In the genomic region with DNA sequence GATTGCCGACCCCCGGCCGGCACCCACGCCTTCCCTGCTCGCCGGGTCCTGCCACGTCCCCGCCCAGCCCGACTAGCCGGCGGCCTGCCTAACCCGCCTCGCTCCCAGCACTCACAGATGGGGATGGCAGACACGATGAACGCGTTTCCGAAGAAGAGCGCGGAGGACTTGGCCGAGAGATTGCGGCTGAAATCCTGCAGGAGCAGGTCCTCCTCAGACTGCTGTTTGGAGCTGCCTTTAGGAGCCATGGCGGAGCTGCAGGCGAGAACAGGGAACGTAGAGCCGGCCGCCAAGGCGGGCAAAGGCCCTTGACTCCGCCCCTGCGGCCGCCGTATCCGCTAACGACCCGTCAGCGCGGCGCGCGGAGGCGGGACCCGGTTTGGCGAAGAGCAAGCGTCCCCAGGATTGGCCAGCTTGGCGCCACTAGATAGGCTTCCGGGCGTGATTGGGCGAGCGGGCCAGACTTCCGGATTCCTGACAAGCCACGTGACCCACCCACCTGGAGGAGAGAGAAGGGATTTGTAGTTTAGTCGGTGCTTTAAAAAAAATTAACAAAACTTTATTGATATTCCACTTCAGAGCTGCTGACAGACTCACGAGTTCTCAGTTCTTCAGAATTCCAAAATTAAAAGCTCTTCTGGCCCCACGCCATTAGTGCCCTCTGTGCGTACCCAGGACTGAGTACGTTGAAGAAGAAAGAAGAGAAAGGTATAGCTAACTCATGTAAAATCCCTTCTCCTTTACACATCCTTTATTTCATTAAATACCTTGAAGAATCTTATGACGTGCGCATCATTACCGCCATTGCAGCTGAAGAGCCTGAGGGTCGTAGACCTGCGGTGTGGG, we compare ENCODE assay signal across 1 cellular context.
TF ChIP-seq lines count a peak whose summit lies in the region.

Gene SSR3 (minus strand): TSS at position 276 of the 846 bp plus-strand sequence. CDS start 28 bp downstream, at position 248.

TF ChIP-seq in K562, 482 proteins besides CTCF, POLR2A, EP300 and RAD21 (continued from another document and continues in another):
- TF ChIP-seq JUND (IDR thresholded peaks at IDR 0.05; ENCODE audit: borderline replicate concordance, low read depth, low read length) (no peak; the same call in none of the 2 replicates), JUND (tag; IDR thresholded peaks at IDR 0.05; ENCODE audit: borderline replicate concordance, low read depth, low read length) (peak; percentile 21; the same call in 1 of the 3 replicates), SLC30A9 (CRISPR knock-in tag; IDR thresholded peaks at IDR 0.05) (no peak), CREB3 (tag; conservative IDR thresholded peaks at IDR 0.05; ENCODE audit: low read depth) (0 out of 2 replicates have a peak, but pooled peaks have one; percentile 43), PRPF4 (IDR thresholded peaks at IDR 0.05; ENCODE audit: insufficient read depth, low read depth, low read length, poor library complexity, severe bottlenecking) (no peak), HNRNPLL (IDR thresholded peaks at IDR 0.05; ENCODE audit: low read depth, low read length, poor library complexity, severe bottlenecking) (peak; percentile 91), HCFC1 (IDR thresholded peaks at IDR 0.05; ENCODE audit: low read depth, low read length) (peak; percentile 93), ELF4 (CRISPR knock-in tag; IDR thresholded peaks at IDR 0.05) (peak; percentile 92), SNAPC5 (CRISPR knock-in tag; IDR thresholded peaks at IDR 0.05) (no peak), NR2C1 (IDR thresholded peaks at IDR 0.05) (peak; percentile 44; the same call in 1 of the 2 replicates), NR2C1 (tag; IDR thresholded peaks at IDR 0.05) (0 out of 2 replicates have a peak, but pooled peaks have one; percentile 40), TRIM28 (IDR thresholded peaks at IDR 0.05) (no peak), TGIF2 (CRISPR knock-in tag; IDR thresholded peaks at IDR 0.05) (no peak), ZBTB12 (CRISPR knock-in tag; IDR thresholded peaks at IDR 0.05) (peak; percentile 65), TSC22D4 (tag; IDR thresholded peaks at IDR 0.05) (no peak), CHAMP1 (IDR thresholded peaks at IDR 0.05) (peak; percentile 95), TEAD2 (tag; IDR thresholded peaks at IDR 0.05) (peak; percentile 98), FOXK1 (CRISPR knock-in tag; IDR thresholded peaks at IDR 0.05; ENCODE audit: borderline replicate concordance) (no peak), GABPB1 (CRISPR knock-in tag; IDR thresholded peaks at IDR 0.05) (peak; percentile 89), HMGXB4 (CRISPR knock-in tag; IDR thresholded peaks at IDR 0.05) (0 out of 2 replicates have a peak, but pooled peaks have one; percentile 24), SIN3A (IDR thresholded peaks at IDR 0.05; ENCODE audit: borderline replicate concordance in 2 of 2, control insufficient read depth in 1 of 2, low read depth in 2 of 2, low read length in 2 of 2) (peak; percentile 54 to 74; a peak in 2 of 4 replicates), SUPT5H (IDR thresholded peaks at IDR 0.05) (peak; percentile 94), POLR2AphosphoS2 (IDR thresholded peaks at IDR 0.05; ENCODE audit: low read length) (peak; percentile 55; the same call in 1 of the 2 replicates), POLR2AphosphoS5 (IDR thresholded peaks at IDR 0.05; ENCODE audit: control insufficient read depth, insufficient read depth, low read depth, low read length) (peak; percentile 95), ZNF143 (CRISPR knock-in tag; IDR thresholded peaks at IDR 0.05) (peak; percentile 81), TFE3 (CRISPR knock-in tag; IDR thresholded peaks at IDR 0.05) (peak; percentile 98), KDM1A (IDR thresholded peaks at IDR 0.05) (no peak), MYNN (IDR thresholded peaks at IDR 0.05) (0 out of 2 replicates have a peak, but pooled peaks have one; percentile 31), MYNN (CRISPR knock-in tag; IDR thresholded peaks at IDR 0.05) (no peak), PML (IDR thresholded peaks at IDR 0.05; ENCODE audit: low read length) (peak; percentile 88; the same call in 1 of the 2 replicates), PCBP1 (IDR thresholded peaks at IDR 0.05; ENCODE audit: low read depth, low read length, poor library complexity, severe bottlenecking) (peak; percentile 55), ZNF583 (CRISPR knock-in tag; IDR thresholded peaks at IDR 0.05) (no peak), ZNF324 (CRISPR knock-in tag; IDR thresholded peaks at IDR 0.05) (no peak), HDGF (IDR thresholded peaks at IDR 0.05) (no peak), NONO (IDR thresholded peaks at IDR 0.05; ENCODE audit: low read depth in 2 of 2, low read length in 1 of 2) (no peak)
- TF ChIP-seq, protein P1, sequence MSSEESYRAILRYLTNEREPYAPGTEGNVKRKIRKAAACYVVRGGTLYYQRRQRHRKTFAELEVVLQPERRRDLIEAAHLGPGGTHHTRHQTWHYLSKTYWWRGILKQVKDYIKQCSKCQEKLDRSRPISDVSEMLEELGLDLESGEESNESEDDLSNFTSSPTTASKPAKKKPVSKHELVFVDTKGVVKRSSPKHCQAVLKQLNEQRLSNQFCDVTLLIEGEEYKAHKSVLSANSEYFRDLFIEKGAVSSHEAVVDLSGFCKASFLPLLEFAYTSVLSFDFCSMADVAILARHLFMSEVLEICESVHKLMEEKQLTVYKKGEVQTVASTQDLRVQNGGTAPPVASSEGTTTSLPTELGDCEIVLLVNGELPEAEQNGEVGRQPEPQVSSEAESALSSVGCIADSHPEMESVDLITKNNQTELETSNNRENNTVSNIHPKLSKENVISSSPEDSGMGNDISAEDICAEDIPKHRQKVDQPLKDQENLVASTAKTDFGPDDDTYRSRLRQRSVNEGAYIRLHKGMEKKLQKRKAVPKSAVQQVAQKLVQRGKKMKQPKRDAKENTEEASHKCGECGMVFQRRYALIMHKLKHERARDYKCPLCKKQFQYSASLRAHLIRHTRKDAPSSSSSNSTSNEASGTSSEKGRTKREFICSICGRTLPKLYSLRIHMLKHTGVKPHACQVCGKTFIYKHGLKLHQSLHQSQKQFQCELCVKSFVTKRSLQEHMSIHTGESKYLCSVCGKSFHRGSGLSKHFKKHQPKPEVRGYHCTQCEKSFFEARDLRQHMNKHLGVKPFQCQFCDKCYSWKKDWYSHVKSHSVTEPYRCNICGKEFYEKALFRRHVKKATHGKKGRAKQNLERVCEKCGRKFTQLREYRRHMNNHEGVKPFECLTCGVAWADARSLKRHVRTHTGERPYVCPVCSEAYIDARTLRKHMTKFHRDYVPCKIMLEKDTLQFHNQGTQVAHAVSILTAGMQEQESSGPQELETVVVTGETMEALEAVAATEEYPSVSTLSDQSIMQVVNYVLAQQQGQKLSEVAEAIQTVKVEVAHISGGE (CRISPR knock-in tag; IDR thresholded peaks at IDR 0.05): peak in 1 of 3 experiments; percentile 10; a peak in 1 of 6 replicates
- TF ChIP-seq, protein P2, sequence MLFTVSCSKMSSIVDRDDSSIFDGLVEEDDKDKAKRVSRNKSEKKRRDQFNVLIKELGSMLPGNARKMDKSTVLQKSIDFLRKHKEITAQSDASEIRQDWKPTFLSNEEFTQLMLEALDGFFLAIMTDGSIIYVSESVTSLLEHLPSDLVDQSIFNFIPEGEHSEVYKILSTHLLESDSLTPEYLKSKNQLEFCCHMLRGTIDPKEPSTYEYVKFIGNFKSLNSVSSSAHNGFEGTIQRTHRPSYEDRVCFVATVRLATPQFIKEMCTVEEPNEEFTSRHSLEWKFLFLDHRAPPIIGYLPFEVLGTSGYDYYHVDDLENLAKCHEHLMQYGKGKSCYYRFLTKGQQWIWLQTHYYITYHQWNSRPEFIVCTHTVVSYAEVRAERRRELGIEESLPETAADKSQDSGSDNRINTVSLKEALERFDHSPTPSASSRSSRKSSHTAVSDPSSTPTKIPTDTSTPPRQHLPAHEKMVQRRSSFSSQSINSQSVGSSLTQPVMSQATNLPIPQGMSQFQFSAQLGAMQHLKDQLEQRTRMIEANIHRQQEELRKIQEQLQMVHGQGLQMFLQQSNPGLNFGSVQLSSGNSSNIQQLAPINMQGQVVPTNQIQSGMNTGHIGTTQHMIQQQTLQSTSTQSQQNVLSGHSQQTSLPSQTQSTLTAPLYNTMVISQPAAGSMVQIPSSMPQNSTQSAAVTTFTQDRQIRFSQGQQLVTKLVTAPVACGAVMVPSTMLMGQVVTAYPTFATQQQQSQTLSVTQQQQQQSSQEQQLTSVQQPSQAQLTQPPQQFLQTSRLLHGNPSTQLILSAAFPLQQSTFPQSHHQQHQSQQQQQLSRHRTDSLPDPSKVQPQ (CRISPR knock-in tag; IDR thresholded peaks at IDR 0.05; ENCODE audit: borderline replicate concordance): no peak
- TF ChIP-seq, protein P3, sequence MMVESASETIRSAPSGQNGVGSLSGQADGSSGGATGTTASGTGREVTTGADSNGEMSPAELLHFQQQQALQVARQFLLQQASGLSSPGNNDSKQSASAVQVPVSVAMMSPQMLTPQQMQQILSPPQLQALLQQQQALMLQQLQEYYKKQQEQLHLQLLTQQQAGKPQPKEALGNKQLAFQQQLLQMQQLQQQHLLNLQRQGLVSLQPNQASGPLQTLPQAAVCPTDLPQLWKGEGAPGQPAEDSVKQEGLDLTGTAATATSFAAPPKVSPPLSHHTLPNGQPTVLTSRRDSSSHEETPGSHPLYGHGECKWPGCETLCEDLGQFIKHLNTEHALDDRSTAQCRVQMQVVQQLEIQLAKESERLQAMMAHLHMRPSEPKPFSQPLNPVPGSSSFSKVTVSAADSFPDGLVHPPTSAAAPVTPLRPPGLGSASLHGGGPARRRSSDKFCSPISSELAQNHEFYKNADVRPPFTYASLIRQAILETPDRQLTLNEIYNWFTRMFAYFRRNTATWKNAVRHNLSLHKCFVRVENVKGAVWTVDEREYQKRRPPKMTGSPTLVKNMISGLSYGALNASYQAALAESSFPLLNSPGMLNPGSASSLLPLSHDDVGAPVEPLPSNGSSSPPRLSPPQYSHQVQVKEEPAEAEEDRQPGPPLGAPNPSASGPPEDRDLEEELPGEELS (CRISPR knock-in tag; IDR thresholded peaks at IDR 0.05; ENCODE audit: borderline replicate concordance): no peak
- TF ChIP-seq, protein P4, sequence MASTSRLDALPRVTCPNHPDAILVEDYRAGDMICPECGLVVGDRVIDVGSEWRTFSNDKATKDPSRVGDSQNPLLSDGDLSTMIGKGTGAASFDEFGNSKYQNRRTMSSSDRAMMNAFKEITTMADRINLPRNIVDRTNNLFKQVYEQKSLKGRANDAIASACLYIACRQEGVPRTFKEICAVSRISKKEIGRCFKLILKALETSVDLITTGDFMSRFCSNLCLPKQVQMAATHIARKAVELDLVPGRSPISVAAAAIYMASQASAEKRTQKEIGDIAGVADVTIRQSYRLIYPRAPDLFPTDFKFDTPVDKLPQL (IDR thresholded peaks at IDR 0.05; ENCODE audit: extremely low read depth, insufficient read length): no peak
